ENCODE assay signal across 4 cellular contexts in genomic region chr18:24941164-24941951, GRCh38.
"Had no signal": no experiment of that assay in that cellular context is flagged by ENCODE, and none has a peak within 500 bp of the region (broad histone marks: within the 10 kb centered on the region; RNA-seq: fewer than 3 reads in every experiment).

No MANE protein-coding gene starts in this region.

- DNase-seq: H9, HCEC 1CT, KBM-7 had no signal

- H3K4me3 ChIP-seq: GM23338 had no signal

- H3K4me2 ChIP-seq: GM23338 had no signal

- ATAC-seq: GM23338 had no signal

- H2AFZ ChIP-seq: GM23338 had no signal
